In genomic region chr20:3199976-3200755, GRCh38 we compare ENCODE assay signal across 1 cellular context.
TF ChIP-seq lines count a peak whose summit lies in the region.

No MANE protein-coding gene starts in this region.

TF ChIP-seq in WTC11, 78 proteins besides CTCF, POLR2A, EP300 and RAD21:
- TF ChIP-seq KAT7 (CRISPR knock-in tag; IDR thresholded peaks at IDR 0.05; ENCODE audit: borderline replicate concordance) (no peak), MXD4 (CRISPR knock-in tag; IDR thresholded peaks at IDR 0.05; ENCODE audit: borderline replicate concordance) (no peak), JUN (CRISPR knock-in tag; IDR thresholded peaks at IDR 0.05) (no peak), ZNF263 (CRISPR knock-in tag; IDR thresholded peaks at IDR 0.05; ENCODE audit: low read depth) (no peak), ZMAT4 (CRISPR knock-in tag; IDR thresholded peaks at IDR 0.05) (no peak), IRF1 (CRISPR knock-in tag; IDR thresholded peaks at IDR 0.05) (no peak), ZNF138 (CRISPR knock-in tag; conservative IDR thresholded peaks at IDR 0.05) (no peak), MAX (CRISPR knock-in tag; IDR thresholded peaks at IDR 0.05) (no peak), AR (CRISPR knock-in tag; IDR thresholded peaks at IDR 0.05) (no peak), IRF2 (CRISPR knock-in tag; IDR thresholded peaks at IDR 0.05; ENCODE audit: borderline replicate concordance, low read depth) (no peak), SP1 (CRISPR knock-in tag; conservative IDR thresholded peaks at IDR 0.05) (no peak), ATF1 (CRISPR knock-in tag; IDR thresholded peaks at IDR 0.05) (no peak), TEAD1 (CRISPR knock-in tag; IDR thresholded peaks at IDR 0.05) (no peak), TEAD4 (CRISPR knock-in tag; IDR thresholded peaks at IDR 0.05) (no peak)
